Comparison of ENCODE assay signal across 10 cellular contexts in genomic region chr9:1978941-1979340, GRCh38. TPM values are rescaled to one million over a fixed set of nuclear protein-coding genes. Genes with fewer than 3 reads are reported as not detected.
DNase-seq lines count a peak whose midpoint lies in the region; ATAC-seq and TF ChIP-seq lines count a peak whose summit lies in the region.
"Had no signal": no experiment of that assay in that cellular context is flagged by ENCODE, and none has a peak within 500 bp of the region (broad histone marks: within the 10 kb centered on the region; RNA-seq: fewer than 3 reads in every experiment).

No MANE protein-coding gene starts in this region.

- H3K4me1 Mint-ChIP-seq in Caco-2 (ENCODE audit: low read depth, unreplicated experiment) = no peaks in the 10 kb centered on the region
- peaks cover 4% of the 10 kb centered on the region; the same call in 2 of the 3 replicates for H3K4me1 Mint-ChIP-seq in GM23338

- H3F3A ChIP-seq in GM23338 (replicated peaks; ENCODE audit: low read depth) = no peaks in the 10 kb centered on the region

- peaks cover 3% of the 10 kb centered on the region for H3K9me2 ChIP-seq in GM23338 (ENCODE audit: insufficient read depth)

- no peaks in the 10 kb centered on the region for H3K9me3 ChIP-seq in Caco-2
- H3K9me3 ChIP-seq: BLaER1 treated with 17β-estradiol and CSF1 and Interleukin-3, amounts not matched to agents 10 nM and 100 nM had no signal

- H3K36me3 ChIP-seq in Caco-2 (ENCODE audit: control insufficient read depth, insufficient read depth, low read length) (no peaks in the 10 kb centered on the region), GM23338 (ENCODE audit: insufficient read depth) (no peaks in the 10 kb centered on the region)
- H3K36me3 ChIP-seq: BLaER1 treated with 17β-estradiol and CSF1 and Interleukin-3, amounts not matched to agents 10 nM and 100 nM had no signal

- intact Hi-C loops in Caco-2 (cut with micrococcal nuclease; ENCODE audit: unreplicated experiment) = no loop called here

- H3K4me2 ChIP-seq in GM23338 = no peak overlapping the region

- DNase-seq in DMS 273 (lab: John Stamatoyannopoulos, UW; ENCODE audit: unreplicated experiment) (peak; percentile 94), NCI-H1694 (lab: John Stamatoyannopoulos, UW) (peak; percentile 66), epithelial cell of prostate (ENCODE audit: low read depth, low spot score) (peak; percentile 27), mucosa of gallbladder (ENCODE audit: low spot score) (peak; percentile 18), Caco-2 (no peak), GM23338 (ENCODE audit: low spot score) (no peak), COLO668 (lab: John Stamatoyannopoulos, UW; ENCODE audit: unreplicated experiment) (no peak)
- DNase-seq in effector CD8-positive, alpha-beta T cell (lab: John Stamatoyannopoulos, UW) = no peak
- DNase-seq: NCI-H2081 treated with DMSO at 0.1 percent for 48 hours had no signal

- H3K27me3 ChIP-seq in Caco-2 (replicated peaks; ENCODE audit: control insufficient read depth, insufficient read depth, low read length) (no peaks in the 10 kb centered on the region), GM23338 (ENCODE audit: insufficient read depth) (no peaks in the 10 kb centered on the region)
- H3K27me3 ChIP-seq: BLaER1 treated with 17β-estradiol and CSF1 and Interleukin-3, amounts not matched to agents 10 nM and 100 nM had no signal

- H3K27me3 Mint-ChIP-seq in Caco-2 (ENCODE audit: insufficient read depth, unreplicated experiment) (no peaks in the 10 kb centered on the region), GM23338 (ENCODE audit: insufficient read depth, low read depth, poor library complexity) (peaks cover 5% of the 10 kb centered on the region)

- H3K36me3 Mint-ChIP-seq in Caco-2 (ENCODE audit: insufficient read depth, unreplicated experiment) (no peaks in the 10 kb centered on the region), GM23338 (ENCODE audit: low read depth) (no peaks in the 10 kb centered on the region)

- CTCF ChIA-PET in Caco-2 (lab: Charles Lee) = no interaction called here

- no peak for ATAC-seq in GM23338

- H2AFZ ChIP-seq in GM23338 = no peak overlapping the region

- no peak overlapping the region for H3K4me3 Mint-ChIP-seq in Caco-2 (ENCODE audit: unreplicated experiment)
- H3K4me3 Mint-ChIP-seq in GM23338 = no peak overlapping the region

- H3K9me3 Mint-ChIP-seq in Caco-2 (ENCODE audit: unreplicated experiment) (no peaks in the 10 kb centered on the region), GM23338 (no peaks in the 10 kb centered on the region; the same call in 2 of the 3 replicates)

- H3K27ac ChIP-seq in epithelial cell of prostate (no peak overlapping the region), GM23338 (ENCODE audit: low read depth) (no peak overlapping the region)

- no peaks in the 10 kb centered on the region for H4K20me1 ChIP-seq in GM23338 (replicated peaks; ENCODE audit: insufficient read depth)
- H4K20me1 ChIP-seq: BLaER1 treated with 17β-estradiol and CSF1 and Interleukin-3, amounts not matched to agents 10 nM and 100 nM had no signal

- TF ChIP-seq CTCF in Caco-2 (IDR thresholded peaks at IDR 0.05; ENCODE audit: insufficient read depth in 1 of 2, low read depth in 1 of 2, low read length in 1 of 2, severe bottlenecking in 1 of 2, unreplicated experiment in 1 of 2) = no peak
- TF ChIP-seq CTCF in GM23338 (conservative IDR thresholded peaks at IDR 0.05; ENCODE audit: low read depth in 2 of 2) = no peak

- no peaks in the 10 kb centered on the region for H3K4me1 ChIP-seq in Caco-2
- H3K4me1 ChIP-seq in GM23338 (ENCODE audit: insufficient read depth) = no peaks in the 10 kb centered on the region; the same call in 1 of the 2 replicates

- H3K4me3 ChIP-seq in Caco-2 (ENCODE audit: low read depth, low read length) = no peak overlapping the region
- no peak overlapping the region for H3K4me3 ChIP-seq in GM23338
- H3K4me3 ChIP-seq: BLaER1 treated with 17β-estradiol and CSF1 and Interleukin-3, amounts not matched to agents 10 nM and 100 nM had no signal

- no peak overlapping the region for H3K27ac Mint-ChIP-seq in Caco-2 (ENCODE audit: unreplicated experiment)
- H3K27ac Mint-ChIP-seq in GM23338 = no peak overlapping the region

- H3K79me2 ChIP-seq in GM23338 (replicated peaks; ENCODE audit: insufficient read depth) = no peaks in the 10 kb centered on the region

- POLR2A ChIA-PET in Caco-2 (lab: Charles Lee) = no interaction called here

- no TSS peak for BruUV-seq in Caco-2 (replicated peaks; lab: Mats Ljungman, UMichigan)

TF ChIP-seq in GM23338, 12 proteins besides CTCF, POLR2A, EP300 and RAD21 (continues in another document):
- TF ChIP-seq ZNF331 (CRISPR knock-in tag; IDR thresholded peaks at IDR 0.05; ENCODE audit: low read depth) (no peak), EZH2phosphoT487 (IDR thresholded peaks at IDR 0.05; ENCODE audit: unreplicated experiment) (no peak), ZNF462 (CRISPR knock-in tag; IDR thresholded peaks at IDR 0.05) (no peak), CREB1 (CRISPR knock-in tag; IDR thresholded peaks at IDR 0.05; ENCODE audit: low read depth) (no peak), POLR2AphosphoS5 (IDR thresholded peaks at IDR 0.05; ENCODE audit: low read depth) (no peak), EZH2 (IDR thresholded peaks at IDR 0.05; ENCODE audit: low read depth, unreplicated experiment) (no peak), JUNB (IDR thresholded peaks at IDR 0.05; ENCODE audit: unreplicated experiment) (no peak), STAT1 (IDR thresholded peaks at IDR 0.05; ENCODE audit: unreplicated experiment) (no peak)

RNA-seq across cellular contexts. Expression of gene SMARCA2, which starts 36.2 kb away (rescaled TPM):
- total RNA-seq in mucosa of gallbladder = 184 TPM
- 7.9 and 13.5 TPM in 2 replicates for total RNA-seq in Caco-2 (2022)
- total RNA-seq in GM23338 (2014; rRNA removed; shearing (Covaris generic)) = 21.9 and 22.9 TPM in 2 replicates
- 18.4 and 21.7 TPM in 2 replicates for polyA plus RNA-seq in GM23338 (2016; fragmentation: Nextera tagmentation; extraction: Ambion mirVana)

Comparison
In these comparisons a context has a peak if more than half of its experiments do, and no peak if none do; other contexts are left out.
1. DNase-seq: peak in DMS 273 (single experiment), NCI-H1694 (single experiment), epithelial cell of prostate (single experiment) and mucosa of gallbladder (single experiment); none in Caco-2 (0 of 2), GM23338 (single experiment), COLO668 (single experiment) and effector CD8-positive, alpha-beta T cell (single experiment).